Comparison of ENCODE assay signal across 19 cellular contexts in genomic region chr6:145798530-145798929, GRCh38. TPM values are rescaled to one million over a fixed set of nuclear protein-coding genes. Genes with fewer than 3 reads are reported as not detected.
A peak's percentile ranks its signal among the peaks of the same experiment; 100 is the strongest.
DNase-seq lines count a peak whose midpoint lies in the region; ATAC-seq and TF ChIP-seq lines count a peak whose summit lies in the region.
"Had no signal": no experiment of that assay in that cellular context is flagged by ENCODE, and none has a peak within 500 bp of the region (broad histone marks: within the 10 kb centered on the region; RNA-seq: fewer than 3 reads in every experiment).

No MANE protein-coding gene starts in this region.

- H3K4me1 ChIP-seq in HCT116 (ENCODE audit: control insufficient read depth in 1 of 2, insufficient read depth in 2 of 2, low read length in 2 of 2): no peaks in the 10 kb centered on the region
- H3K4me1 ChIP-seq in rectal smooth muscle tissue (ENCODE audit: control insufficient read depth, insufficient read depth, low read length): peaks cover 13% of the 10 kb centered on the region

- no peaks in the 10 kb centered on the region for H3K9me2 ChIP-seq in HCT116 (ENCODE audit: insufficient read depth)

- H3K79me2 ChIP-seq in HCT116 (ENCODE audit: insufficient read depth, low read length): peaks cover 98% of the 10 kb centered on the region

- H3K9ac ChIP-seq in HCT116 (ENCODE audit: low read length): no peak overlapping the region
- no peak overlapping the region for H3K9ac ChIP-seq in rectal smooth muscle tissue (ENCODE audit: low read length)

- peaks cover 0 to 6% of the 10 kb centered on the region in 2 experiments; a peak in 1 of 4 replicates for H3K36me3 ChIP-seq in HCT116 (ENCODE audit: control insufficient read depth in 1 of 2, insufficient read depth in 2 of 2, low read length in 2 of 2)
- peaks cover 1% of the 10 kb centered on the region for H3K36me3 ChIP-seq in rectal smooth muscle tissue (ENCODE audit: control insufficient read depth, insufficient read depth, low read length)

- CTCF ChIA-PET in HCT116 (lab: Charles Lee) (no interaction called here), HEK293T (lab: Yijun Ruan, JAX) (no interaction called here)

- H3K27me3 ChIP-seq in HCT116 (ENCODE audit: insufficient read depth, low read length) (no peaks in the 10 kb centered on the region), rectal smooth muscle tissue (ENCODE audit: control insufficient read depth, insufficient read depth, low read length) (no peaks in the 10 kb centered on the region)

- POLR2A ChIA-PET in HCT116 (lab: Charles Lee) (no interaction called here), HEK293T (lab: Yijun Ruan, JAX) (no interaction called here)

- TF ChIP-seq RAD21 in HCT116 (IDR thresholded peaks at IDR 0.05; ENCODE audit: low read depth): no peak

- intact Hi-C loops in HCT116 (cut with micrococcal nuclease): no loop called here

- H3K4me3 ChIP-seq in HCT116 (replicated peaks in 1 of 2; ENCODE audit: low read depth in 1 of 2, low read length in 2 of 2) (no peak overlapping the region), fibroblast of villous mesenchyme (ENCODE audit: low read depth, low read length) (no peak overlapping the region), rectal smooth muscle tissue (ENCODE audit: low read length) (no peak overlapping the region)
- H3K4me3 ChIP-seq: K562 had no signal

- TF ChIP-seq CTCF in HCT116 (IDR thresholded peaks at IDR 0.05 in 2 of 3, conservative IDR thresholded peaks at IDR 0.05 in 1 of 3; ENCODE audit: borderline replicate concordance in 1 of 3, insufficient read depth in 1 of 3, low read depth in 2 of 3, low read length in 2 of 3) (no peak), fibroblast of villous mesenchyme (IDR thresholded peaks at IDR 0.05; ENCODE audit: insufficient read depth, low read depth, low read length) (no peak)

- peaks cover 6% of the 10 kb centered on the region; the same call in 1 of the 2 replicates for H4K20me1 ChIP-seq in HCT116 (ENCODE audit: insufficient read depth)

- RAD21 ChIA-PET in HCT116 (lab: Charles Lee; ENCODE audit: low non-redundant PET in 1 of 2, low total read pairs in 2 of 2, uncharacterized antibody in 2 of 2, unreplicated experiment in 2 of 2): no interaction called here

- no peak for DNase-seq in HCT116 (ENCODE audit: low read depth, low spot score)
- DNase-seq in astrocyte of the hippocampus (ENCODE audit: low read depth, low spot score): peak; percentile 68
- peak; percentile 42 for DNase-seq in fibroblast of villous mesenchyme (ENCODE audit: low read depth)
- DNase-seq in HEK293T (ENCODE audit: extremely low spot score): no peak
- no peak for DNase-seq in NCI-H510A treated with DMSO at 0.1 percent for 48 hours (lab: John Stamatoyannopoulos, UW)
- no peak for DNase-seq in mesenteric fat pad (ENCODE audit: low spot score)
- DNase-seq: activated CD4-positive, CD25-positive, alpha-beta regulatory T cell treated with anti-CD3 and anti-CD28 coated beads, Interleukin-2, amount 50 U/mL, for 72 hours; CD8-positive, alpha-beta T cell; DMS53; HFFc6; NCI-H1694 treated with DMSO at 0.1 percent for 48 hours; NK-92 treated with Interleukin-12 subunit alpha and Interleukin-12 subunit beta, amount 100 ng/mL, for 24 hours; RPMI8226; stimulated activated naive CD4-positive, alpha-beta T cell; trophoblast cell had no signal

- H3K4me2 ChIP-seq in HCT116 (ENCODE audit: low read length): no peak overlapping the region

- no peaks in the 10 kb centered on the region for H3K9me3 ChIP-seq in HCT116 (ENCODE audit: control insufficient read depth in 1 of 2, insufficient read depth in 1 of 2, low read depth in 1 of 2, low read length in 2 of 2)

- no peak for ATAC-seq in HCT116
- no peak for ATAC-seq in GM18867 (IDR thresholded peaks at IDR 0.05; ENCODE audit: unreplicated experiment)
- ATAC-seq: CD8-positive, alpha-beta T cell; esophagus mucosa; K562 had no signal

- no peak overlapping the region for H3K27ac ChIP-seq in HCT116 (ENCODE audit: low read depth, low read length)
- H3K27ac ChIP-seq in rectal smooth muscle tissue (ENCODE audit: low read depth, low read length): peak overlapping the region; percentile 67

- no TSS peak for BruUV-seq in HCT116 (replicated peaks; lab: Mats Ljungman, UMichigan)

- no peak overlapping the region for H2AFZ ChIP-seq in HCT116 (ENCODE audit: low read depth, low read length, poor library complexity, severe bottlenecking)

- TF ChIP-seq POLR2A in HCT116 (IDR thresholded peaks at IDR 0.05; ENCODE audit: borderline replicate concordance, extremely low read depth, insufficient read depth, insufficient read length): no peak

TF ChIP-seq in HCT116, 20 proteins besides CTCF, POLR2A, EP300 and RAD21:
- TF ChIP-seq FOSL1 (IDR thresholded peaks at IDR 0.05; ENCODE audit: low read depth) (no peak), SRF (IDR thresholded peaks at IDR 0.05; ENCODE audit: low read depth) (peak; percentile 52; the same call in 1 of the 2 replicates), CEBPB (IDR thresholded peaks at IDR 0.05; ENCODE audit: low read depth) (no peak)

TF ChIP-seq in HEK293T, 16 proteins besides CTCF, POLR2A, EP300 and RAD21:
- TF ChIP-seq ELF4 (IDR thresholded peaks at IDR 0.05): no peak
- TF ChIP-seq SUZ12 (IDR thresholded peaks at IDR 0.05): no peak
- TF ChIP-seq HDGF (IDR thresholded peaks at IDR 0.05; ENCODE audit: borderline replicate concordance): no peak
- TF ChIP-seq ARNT (IDR thresholded peaks at IDR 0.05): no peak
- no peak for TF ChIP-seq FOXA1 (IDR thresholded peaks at IDR 0.05)
- no peak for TF ChIP-seq BHLHE40 (IDR thresholded peaks at IDR 0.05; ENCODE audit: borderline replicate concordance)
- no peak for TF ChIP-seq NFRKB (IDR thresholded peaks at IDR 0.05)
- TF ChIP-seq TARDBP (IDR thresholded peaks at IDR 0.05): no peak
- TF ChIP-seq ZNF384 (IDR thresholded peaks at IDR 0.05): no peak
- TF ChIP-seq FOXK2 (IDR thresholded peaks at IDR 0.05): no peak
- no peak for TF ChIP-seq LEF1 (IDR thresholded peaks at IDR 0.05; ENCODE audit: borderline replicate concordance)
- TF ChIP-seq CTBP1 (IDR thresholded peaks at IDR 0.05; ENCODE audit: borderline replicate concordance): no peak

RNA-seq across cellular contexts. Expression of gene FBXO30, which starts 16.1 kb away (rescaled TPM):
- total RNA-seq in HCT116 (2021; ENCODE audit: unreplicated experiment): 9.1 TPM
- 2.7 and 3.2 TPM in 2 replicates for polyA plus RNA-seq in HCT116 (2012)
- total RNA-seq in fibroblast of villous mesenchyme: 8.7 and 16.0 TPM in 2 replicates
- 8.1 TPM for total RNA-seq in mesenteric fat pad

Comparison
In these comparisons a context has a peak if more than half of its experiments do, and no peak if none do; other contexts are left out.
1. DNase-seq: peak in astrocyte of the hippocampus (single experiment) and fibroblast of villous mesenchyme (single experiment); none in HCT116 (single experiment), HEK293T (single experiment), NCI-H510A treated with DMSO at 0.1 percent for 48 hours (single experiment) and mesenteric fat pad (single experiment).